15 cellular contexts compared by ENCODE assay signal in genomic region chr15:44606740-44607139, GRCh38. TPM values are rescaled to one million over a fixed set of nuclear protein-coding genes. Genes with fewer than 3 reads are reported as not detected.
DNase-seq lines count a peak whose midpoint lies in the region; ATAC-seq and TF ChIP-seq lines count a peak whose summit lies in the region.
"Had no signal": no experiment of that assay in that cellular context is flagged by ENCODE, and none has a peak within 500 bp of the region (broad histone marks: within the 10 kb centered on the region; RNA-seq: fewer than 3 reads in every experiment).

No MANE protein-coding gene starts in this region.

- 86% methylated on average over 1 of the region's 1 CpG for whole genome bisulfite sequencing in heart right ventricle, 2 donors

- H3K36me3 ChIP-seq in cardiac muscle cell (peaks cover 39% of the 10 kb centered on the region), heart right ventricle (peaks cover 0 to 100% (median 63%) of the 10 kb centered on the region in 9 donors), upper lobe of right lung (peaks cover 80% of the 10 kb centered on the region)

- no peaks in the 10 kb centered on the region for H3K4me1 Mint-ChIP-seq in activated T-cell treated with anti-CD3 and anti-CD28 coated beads, Interleukin-2, amount 50 U/mL, for 24 hours (ENCODE audit: low read depth)
- H3K4me1 Mint-ChIP-seq in activated T-cell treated with anti-CD3 and anti-CD28 coated beads, Interleukin-2, amount 50 U/mL, for 4 hours (ENCODE audit: low read depth), result no peaks in the 10 kb centered on the region
- H3K4me1 Mint-ChIP-seq: GM23338, H9 had no signal

- no peak for DNase-seq in activated T-cell treated with anti-CD3 and anti-CD28 coated beads, Interleukin-2, amount 50 U/mL, for 24 hours
- no peak for DNase-seq in activated T-cell treated with anti-CD3 and anti-CD28 coated beads, Interleukin-2, amount 50 U/mL, for 4 hours
- DNase-seq in cardiac muscle cell (ENCODE audit: low read depth in 1 of 2, low spot score in 1 of 2), result no peak
- no peak for DNase-seq in heart right ventricle
- DNase-seq in fibroblast of villous mesenchyme (ENCODE audit: low read depth), result peak; percentile 33
- no peak for DNase-seq in upper lobe of right lung
- DNase-seq in HT-29 (ENCODE audit: low spot score), result no peak
- DNase-seq: 8988T, AML-193, DMS53, H9 had no signal

- H3K4me3 ChIP-seq in cardiac muscle cell (no peak overlapping the region), heart right ventricle (no peak overlapping the region), fibroblast of villous mesenchyme (ENCODE audit: low read depth, low read length) (no peak overlapping the region), upper lobe of right lung (no peak overlapping the region)
- H3K4me3 ChIP-seq: BLaER1, GM12878, GM23338 had no signal

- H3K27me3 Mint-ChIP-seq in activated T-cell treated with anti-CD3 and anti-CD28 coated beads, Interleukin-2, amount 50 U/mL, for 24 hours, result no peaks in the 10 kb centered on the region
- H3K27me3 Mint-ChIP-seq in activated T-cell treated with anti-CD3 and anti-CD28 coated beads, Interleukin-2, amount 50 U/mL, for 4 hours (ENCODE audit: low read depth), result no peaks in the 10 kb centered on the region

- no peak for ATAC-seq in activated T-cell treated with anti-CD3 and anti-CD28 coated beads, Interleukin-2, amount 50 U/mL, for 4 hours
- no peak for ATAC-seq in heart right ventricle
- ATAC-seq in upper lobe of right lung, result no peak
- no peak for ATAC-seq in activated CD4-positive, CD25-positive, alpha-beta regulatory T cell treated with anti-CD3 and anti-CD28 coated beads, Interleukin-2, amount 50 U/mL, for 24 hours
- ATAC-seq: GM12878, GM23338 had no signal

- H3K27ac Mint-ChIP-seq in activated T-cell treated with anti-CD3 and anti-CD28 coated beads, Interleukin-2, amount 50 U/mL, for 24 hours, result peak overlapping the region; percentile 10
- H3K27ac Mint-ChIP-seq: GM23338, H9 had no signal

- H3K9me3 Mint-ChIP-seq in activated T-cell treated with anti-CD3 and anti-CD28 coated beads, Interleukin-2, amount 50 U/mL, for 24 hours, result no peaks in the 10 kb centered on the region
- H3K9me3 Mint-ChIP-seq in activated T-cell treated with anti-CD3 and anti-CD28 coated beads, Interleukin-2, amount 50 U/mL, for 4 hours, result no peaks in the 10 kb centered on the region
- H3K9me3 Mint-ChIP-seq: GM23338, H9 had no signal

- no peaks in the 10 kb centered on the region for H3K27me3 ChIP-seq in cardiac muscle cell
- no peaks in the 10 kb centered on the region for H3K27me3 ChIP-seq in heart right ventricle
- H3K27me3 ChIP-seq in upper lobe of right lung, result no peaks in the 10 kb centered on the region
- H3K27me3 ChIP-seq: BLaER1 had no signal

- H3K36me3 Mint-ChIP-seq in activated T-cell treated with anti-CD3 and anti-CD28 coated beads, Interleukin-2, amount 50 U/mL, for 24 hours (ENCODE audit: low read depth), result peaks cover 89% of the 10 kb centered on the region
- H3K36me3 Mint-ChIP-seq in activated T-cell treated with anti-CD3 and anti-CD28 coated beads, Interleukin-2, amount 50 U/mL, for 4 hours (ENCODE audit: insufficient read depth), result peaks cover 32% of the 10 kb centered on the region

- H3K9me3 ChIP-seq in cardiac muscle cell (ENCODE audit: low read depth), result no peaks in the 10 kb centered on the region
- H3K9me3 ChIP-seq in heart right ventricle, result no peaks in the 10 kb centered on the region
- H3K9me3 ChIP-seq in upper lobe of right lung, result no peaks in the 10 kb centered on the region
- H3K9me3 ChIP-seq: BLaER1 had no signal

- H3K4me1 ChIP-seq in cardiac muscle cell (ENCODE audit: low read depth) (no peaks in the 10 kb centered on the region), heart right ventricle (no peaks in the 10 kb centered on the region), upper lobe of right lung (no peaks in the 10 kb centered on the region)
- H3K4me1 ChIP-seq: BLaER1 had no signal

- TF ChIP-seq CTCF in cardiac muscle cell (IDR thresholded peaks at IDR 0.05; ENCODE audit: low read depth, low read length) (no peak), heart right ventricle (IDR thresholded peaks at IDR 0.05) (no peak), fibroblast of villous mesenchyme (IDR thresholded peaks at IDR 0.05; ENCODE audit: insufficient read depth, low read depth, low read length) (no peak), upper lobe of right lung (IDR thresholded peaks at IDR 0.05) (no peak)

- H3K4me3 Mint-ChIP-seq in activated T-cell treated with anti-CD3 and anti-CD28 coated beads, Interleukin-2, amount 50 U/mL, for 24 hours, result no peak overlapping the region
- H3K4me3 Mint-ChIP-seq in activated T-cell treated with anti-CD3 and anti-CD28 coated beads, Interleukin-2, amount 50 U/mL, for 4 hours, result no peak overlapping the region
- H3K4me3 Mint-ChIP-seq: GM23338, H9 had no signal

- intact Hi-C loops in heart right ventricle (cut with DNase I), result no loop called here
- intact Hi-C loops in upper lobe of right lung (cut with DNase I), result no loop called here

- H3K27ac ChIP-seq in cardiac muscle cell, result peak overlapping the region; percentile 16
- H3K27ac ChIP-seq in heart right ventricle, result no peak overlapping the region
- no peak overlapping the region for H3K27ac ChIP-seq in upper lobe of right lung
- H3K27ac ChIP-seq: BLaER1 had no signal

RNA-seq across cellular contexts. Expression of gene SPG11, which starts 56.7 kb away (rescaled TPM):
- 10 to 100 TPM; 36.9 to 37.3 (median 37.1) TPM for total RNA-seq in activated T-cell treated with anti-CD3 and anti-CD28 coated beads, Interleukin-2, amount 50 U/mL, for 4 hours
- total RNA-seq in cardiac muscle cell, result 46.4 and 65.1 TPM in 2 replicates
- 15.7 and 30.3 TPM in 2 replicates for polyA plus RNA-seq in cardiac muscle cell
- 10 to 100 TPM; 43.6 to 63.4 (median 52.7) TPM for total RNA-seq in heart right ventricle
- 10 to 100 TPM; 17.4 to 43.7 TPM for polyA plus RNA-seq in heart right ventricle
- total RNA-seq in fibroblast of villous mesenchyme, result 75.4 and 80.7 TPM in 2 replicates
- 97.6 TPM for total RNA-seq in upper lobe of right lung
- 58.8 and 70.1 TPM in 2 replicates for total RNA-seq in HT-29 (2014; rRNA removed; shearing (Covaris generic))
